Comparison of ENCODE assay signal across 12 cellular contexts in the genomic region with DNA sequence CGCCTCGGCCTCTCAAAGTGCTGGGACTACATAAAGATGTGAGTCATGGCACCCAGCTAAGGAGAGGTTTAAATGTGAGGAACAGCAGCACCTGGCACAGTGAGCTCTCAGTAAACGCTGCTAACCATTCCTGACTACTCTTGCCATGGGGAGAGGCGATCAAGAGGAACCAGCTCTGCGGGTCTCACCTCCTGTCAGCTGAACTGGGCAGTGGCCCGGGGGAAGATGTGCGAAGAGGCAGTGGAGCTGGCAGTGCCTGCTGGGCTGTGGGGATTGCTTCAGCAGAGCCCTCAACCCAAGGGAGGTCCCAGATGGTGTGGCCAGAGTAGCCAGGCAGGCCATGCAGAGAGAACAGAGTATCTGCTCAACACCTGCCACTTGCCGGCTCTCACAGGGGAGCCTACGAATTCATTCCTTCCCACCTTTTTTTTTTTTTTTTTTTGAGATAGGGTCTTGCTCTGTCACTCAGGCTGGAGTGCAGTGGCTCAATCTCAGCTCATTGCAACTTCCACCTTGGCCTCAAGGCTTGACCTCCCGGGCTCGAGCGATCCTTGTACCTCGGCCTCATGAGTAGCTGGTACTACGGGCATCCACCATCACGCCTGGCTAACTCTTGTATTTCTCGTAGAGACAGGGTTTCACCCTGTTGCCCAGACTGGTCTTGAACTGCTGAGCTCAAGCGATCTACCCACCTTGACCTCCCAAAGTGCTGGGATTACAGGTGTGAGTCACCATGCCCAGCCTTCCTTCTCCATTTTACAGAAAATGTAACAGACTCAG. TPM values are rescaled to one million over a fixed set of nuclear protein-coding genes. Genes with fewer than 3 reads are reported as not detected.
A peak's percentile ranks its signal among the peaks of the same experiment; 100 is the strongest.
DNase-seq lines count a peak whose midpoint lies in the region; ATAC-seq and TF ChIP-seq lines count a peak whose summit lies in the region.
"Had no signal": no experiment of that assay in that cellular context is flagged by ENCODE, and none has a peak within 500 bp of the region (broad histone marks: within the 10 kb centered on the region; RNA-seq: fewer than 3 reads in every experiment).

No MANE protein-coding gene starts in this region.

- peaks cover 25 to 27% of the 10 kb centered on the region in 2 experiments for H3K4me1 ChIP-seq in neutrophil (ENCODE audit: control insufficient read depth in 1 of 2, insufficient read depth in 1 of 2, low read depth in 1 of 2, low read length in 1 of 2)
- H3K4me1 ChIP-seq: pancreas had no signal

- no peak for ATAC-seq in activated CD8-positive, alpha-beta T cell treated with anti-CD3 and anti-CD28 coated beads for 36 hours
- no peak for ATAC-seq in HG02938 (IDR thresholded peaks at IDR 0.05; ENCODE audit: unreplicated experiment)
- ATAC-seq: heart left ventricle had no signal

- peaks cover 8% of the 10 kb centered on the region for H3K36me3 ChIP-seq in H7 (replicated peaks; ENCODE audit: control insufficient read depth, insufficient read depth, low read length)
- peaks cover 71% of the 10 kb centered on the region for H3K36me3 ChIP-seq in neutrophil

- H3K9me3 ChIP-seq in neutrophil = no peaks in the 10 kb centered on the region
- H3K9me3 ChIP-seq: body of pancreas, heart left ventricle, pancreas had no signal

- peaks cover 46% of the 10 kb centered on the region for H3K4me1 Mint-ChIP-seq in activated CD8-positive, alpha-beta T cell treated with anti-CD3 and anti-CD28 coated beads for 36 hours (ENCODE audit: low read depth)

- CTCF ChIA-PET in activated CD8-positive, alpha-beta T cell treated with anti-CD3 and anti-CD28 coated beads for 36 hours (lab: Charles Lee) = interaction anchor here (0.6 to 1.2 kb wide), 3 partner anchors 12 to 238 kb away, joined by 3 read pairs; no protein-coding TSS in a partner anchor

- no peak overlapping the region for H3K4me3 ChIP-seq in H7 (ENCODE audit: insufficient read depth, low read depth, low read length)
- no peak overlapping the region for H3K4me3 ChIP-seq in neutrophil (ENCODE audit: low read depth in 1 of 2, low read length in 1 of 2)
- H3K4me3 ChIP-seq: body of pancreas, pancreas had no signal

- H3K27me3 ChIP-seq in H7 (ENCODE audit: control insufficient read depth, insufficient read depth, low read length) (no peaks in the 10 kb centered on the region), neutrophil (no peaks in the 10 kb centered on the region)
- H3K27me3 ChIP-seq: body of pancreas, heart left ventricle, pancreas had no signal

- no peak for TF ChIP-seq CTCF in activated CD8-positive, alpha-beta T cell treated with anti-CD3 and anti-CD28 coated beads for 36 hours (IDR thresholded peaks at IDR 0.05)
- no peak for TF ChIP-seq CTCF in neutrophil (IDR thresholded peaks at IDR 0.05)

- peak overlapping the region; percentile 86 for H3K27ac Mint-ChIP-seq in activated CD8-positive, alpha-beta T cell treated with anti-CD3 and anti-CD28 coated beads for 36 hours

- H3K36me3 Mint-ChIP-seq in activated CD8-positive, alpha-beta T cell treated with anti-CD3 and anti-CD28 coated beads for 36 hours (ENCODE audit: low read depth) = peaks cover 46% of the 10 kb centered on the region

- intact Hi-C loops in activated CD8-positive, alpha-beta T cell treated with anti-CD3 and anti-CD28 coated beads for 36 hours (cut with micrococcal nuclease) = no loop called here

- DNase-seq in H7 (peak; percentile 19), NAMALWA (ENCODE audit: low spot score) (no peak), AG08395 (ENCODE audit: low spot score) (no peak)
- no peak for DNase-seq in activated CD8-positive, alpha-beta T cell treated with anti-CD3 and anti-CD28 coated beads for 36 hours
- DNase-seq: mesenchymal stem cell; NCI-H446 treated with DMSO at 0.1 percent for 48 hours; stimulated activated CD4-positive, alpha-beta T cell treated with anti-CD3 and anti-CD28 coated beads, Interleukin-4, amount 100 ng/mL, for 1 hour had no signal

- POLR2A ChIA-PET in activated CD8-positive, alpha-beta T cell treated with anti-CD3 and anti-CD28 coated beads for 36 hours (lab: Charles Lee) = interaction anchor here (0.7 to 8.2 kb wide), 7 partner anchors 9 to 493 kb away, joined by 3 to 79 read pairs (median 4); a partner anchor contains a TSS

- H3K9me3 Mint-ChIP-seq in activated CD8-positive, alpha-beta T cell treated with anti-CD3 and anti-CD28 coated beads for 36 hours = no peaks in the 10 kb centered on the region

- H3K27ac ChIP-seq in neutrophil = peak overlapping the region; percentile 94
- H3K27ac ChIP-seq: pancreas had no signal

- no peak overlapping the region for H3K4me3 Mint-ChIP-seq in activated CD8-positive, alpha-beta T cell treated with anti-CD3 and anti-CD28 coated beads for 36 hours

- no peaks in the 10 kb centered on the region for H3K27me3 Mint-ChIP-seq in activated CD8-positive, alpha-beta T cell treated with anti-CD3 and anti-CD28 coated beads for 36 hours

RNA-seq across cellular contexts. Expression of a gene that starts 6.8 kb away (rescaled TPM):
- total RNA-seq in H7 (2014; rRNA removed; shearing (Covaris generic)) = 16.9 and 17.0 TPM in 2 replicates
- 10 to 100 TPM; 35.4 to 37.2 TPM for total RNA-seq in activated CD8-positive, alpha-beta T cell treated with anti-CD3 and anti-CD28 coated beads for 36 hours

RNA-seq across cellular contexts. Expression of a gene that starts 10.1 kb away (rescaled TPM):
- 2.7 and 4.5 TPM in 2 replicates for total RNA-seq in H7 (2014; rRNA removed; shearing (Covaris generic))
- total RNA-seq in activated CD8-positive, alpha-beta T cell treated with anti-CD3 and anti-CD28 coated beads for 36 hours = under 1 TPM in 1 of 2 experiments, not detected in 1; 0.49 TPM

RNA-seq across cellular contexts. Expression of a gene that starts 28.7 kb away (rescaled TPM):
- total RNA-seq in H7 (2014; rRNA removed; shearing (Covaris generic)) = 12.9 and 15.8 TPM in 2 replicates
- total RNA-seq in activated CD8-positive, alpha-beta T cell treated with anti-CD3 and anti-CD28 coated beads for 36 hours = 10 to 100 TPM; 29.1 to 30.4 TPM

RNA-seq across cellular contexts. Expression of a gene that starts 31.0 kb away (rescaled TPM):
- total RNA-seq in H7 (2014; rRNA removed; shearing (Covaris generic)) = 43.0 and 63.8 TPM in 2 replicates
- 100 to 1,000 TPM; 108 to 110 TPM for total RNA-seq in activated CD8-positive, alpha-beta T cell treated with anti-CD3 and anti-CD28 coated beads for 36 hours

RNA-seq across cellular contexts. Expression of a gene that starts 47.9 kb away (rescaled TPM):
- total RNA-seq in H7 (2014; rRNA removed; shearing (Covaris generic)) = 134 and 136 TPM in 2 replicates
- total RNA-seq in activated CD8-positive, alpha-beta T cell treated with anti-CD3 and anti-CD28 coated beads for 36 hours = 100 to 1,000 TPM; 243 to 251 TPM
